Comparison of ENCODE assay signal across 7 cellular contexts in genomic region chr4:163166041-163166579, GRCh38. TPM values are rescaled to one million over a fixed set of nuclear protein-coding genes. Genes with fewer than 3 reads are reported as not detected.
DNase-seq lines count a peak whose midpoint lies in the region; ATAC-seq and TF ChIP-seq lines count a peak whose summit lies in the region.

No MANE protein-coding gene starts in this region.

- no peaks in the 10 kb centered on the region for H3K27me3 ChIP-seq in HCT116 (ENCODE audit: insufficient read depth, low read length)
- no peaks in the 10 kb centered on the region for H3K27me3 ChIP-seq in MM.1S (replicated peaks; ENCODE audit: insufficient read depth, low read length)
- H3K27me3 ChIP-seq in dorsolateral prefrontal cortex, result no peaks in the 10 kb centered on the region
- no peaks in the 10 kb centered on the region for H3K27me3 ChIP-seq in lung (ENCODE audit: control insufficient read depth, insufficient read depth)

- peak overlapping the region; percentile 92 for H3K4me2 ChIP-seq in HCT116 (ENCODE audit: low read length)
- H3K4me2 ChIP-seq in MM.1S (ENCODE audit: low read depth, low read length), result peak overlapping the region; percentile 72

- H3K27ac ChIP-seq in HCT116 (ENCODE audit: low read depth, low read length), result peak overlapping the region; percentile 47; the same call in 1 of the 2 replicates
- H3K27ac ChIP-seq in MM.1S (ENCODE audit: low read length), result peak overlapping the region; percentile 82
- peak overlapping the region; percentile 0 to 94 (median 77) for H3K27ac ChIP-seq in dorsolateral prefrontal cortex
- peak overlapping the region; percentile 90 to 98 for H3K27ac ChIP-seq in lung (ENCODE audit: low read depth in 1 of 2, low read length in 1 of 2)

- TSS peak; percentile 68 for BruUV-seq in HCT116 (replicated peaks; lab: Mats Ljungman, UMichigan)

- peak overlapping the region; percentile 87 for H3K4me3 Mint-ChIP-seq in activated CD4-positive, alpha-beta T cell treated with anti-CD3 and anti-CD28 coated beads, Interleukin-2, amount 10 ng/mL, durations not matched to agents 7 days and 5 days

- peak overlapping the region; percentile 99 for H3K27ac Mint-ChIP-seq in activated CD4-positive, alpha-beta T cell treated with anti-CD3 and anti-CD28 coated beads, Interleukin-2, amount 10 ng/mL, durations not matched to agents 7 days and 5 days

- peaks cover 27% of the 10 kb centered on the region for H3K36me3 Mint-ChIP-seq in activated CD4-positive, alpha-beta T cell treated with anti-CD3 and anti-CD28 coated beads, Interleukin-2, amount 10 ng/mL, durations not matched to agents 7 days and 5 days (ENCODE audit: low read depth)

- H2AFZ ChIP-seq in HCT116 (ENCODE audit: low read depth, low read length, poor library complexity, severe bottlenecking), result no peak overlapping the region
- H2AFZ ChIP-seq in MM.1S (ENCODE audit: low read length), result peak overlapping the region; percentile 95

- H3F3A ChIP-seq in MM.1S (ENCODE audit: insufficient read depth, low read length), result no peaks in the 10 kb centered on the region

- TF ChIP-seq CTCF in HCT116 (IDR thresholded peaks at IDR 0.05 in 2 of 3, conservative IDR thresholded peaks at IDR 0.05 in 1 of 3; ENCODE audit: borderline replicate concordance in 1 of 3, insufficient read depth in 1 of 3, low read depth in 2 of 3, low read length in 2 of 3) (no peak), MM.1S (IDR thresholded peaks at IDR 0.05; ENCODE audit: low read length) (no peak), dorsolateral prefrontal cortex (IDR thresholded peaks at IDR 0.05 in 54 of 56, conservative IDR thresholded peaks at IDR 0.05 in 2 of 56; ENCODE audit: low read depth in 1 of 56, partially characterized antibody in 56 of 56) (no peak), lung (IDR thresholded peaks at IDR 0.05; ENCODE audit: control extremely low read depth, extremely low read depth) (no peak)

- H3K9me3 Mint-ChIP-seq in activated CD4-positive, alpha-beta T cell treated with anti-CD3 and anti-CD28 coated beads, Interleukin-2, amount 10 ng/mL, durations not matched to agents 7 days and 5 days, result no peaks in the 10 kb centered on the region

- H3K9me3 ChIP-seq in HCT116 (ENCODE audit: control insufficient read depth in 1 of 2, insufficient read depth in 1 of 2, low read depth in 1 of 2, low read length in 2 of 2) (no peaks in the 10 kb centered on the region), MM.1S (replicated peaks; ENCODE audit: insufficient read depth, low read length) (no peaks in the 10 kb centered on the region), lung (ENCODE audit: control insufficient read depth in 2 of 2, insufficient read depth in 1 of 2, low read length in 1 of 2) (no peaks in the 10 kb centered on the region)

- CTCF ChIA-PET in HCT116 (lab: Charles Lee), result no interaction called here
- CTCF ChIA-PET in activated CD4-positive, alpha-beta T cell treated with anti-CD3 and anti-CD28 coated beads, Interleukin-2, amount 10 ng/mL, durations not matched to agents 7 days and 5 days (lab: Charles Lee), result no interaction called here

- H3K27me3 Mint-ChIP-seq in activated CD4-positive, alpha-beta T cell treated with anti-CD3 and anti-CD28 coated beads, Interleukin-2, amount 10 ng/mL, durations not matched to agents 7 days and 5 days, result no peaks in the 10 kb centered on the region

- intact Hi-C loops in HCT116 (cut with micrococcal nuclease) (loop anchor here (5.0 kb wide), 1 partner anchor 326 kb away; the partner anchor contains the start of gene TMA16), dorsolateral prefrontal cortex (cut with DNase I) (loop anchor here (5.0 to 10.0 kb wide), 2 partner anchors 166 to 169 kb away; partner anchors contain the start of gene NPY1R (in 2 of the 2))

- H3K79me2 ChIP-seq in HCT116 (ENCODE audit: insufficient read depth, low read length) (peaks cover 57% of the 10 kb centered on the region), MM.1S (ENCODE audit: low read length) (peaks cover 49% of the 10 kb centered on the region)

- H3K9me2 ChIP-seq in HCT116 (ENCODE audit: insufficient read depth) (no peaks in the 10 kb centered on the region), MM.1S (replicated peaks; ENCODE audit: insufficient read depth, low read length) (no peaks in the 10 kb centered on the region)

- ATAC-seq in GM18498 (IDR thresholded peaks at IDR 0.05; ENCODE audit: unreplicated experiment), result peak; percentile 67
- ATAC-seq in HCT116, result peak; percentile 59
- ATAC-seq in lung (ENCODE audit: insufficient read depth, low FRiP score), result peak; percentile 70

- H4K20me1 ChIP-seq in HCT116 (ENCODE audit: insufficient read depth), result peaks cover 14% of the 10 kb centered on the region; the same call in 1 of the 2 replicates
- no peaks in the 10 kb centered on the region for H4K20me1 ChIP-seq in MM.1S (ENCODE audit: insufficient read depth, low read length)

- POLR2A ChIA-PET in HCT116 (lab: Charles Lee), result interaction anchor here (1.0 kb wide), 1 partner anchor 328 kb away, joined by 3 read pairs; the partner anchor contains the start of gene TMA16
- POLR2A ChIA-PET in activated CD4-positive, alpha-beta T cell treated with anti-CD3 and anti-CD28 coated beads, Interleukin-2, amount 10 ng/mL, durations not matched to agents 7 days and 5 days (lab: Charles Lee), result no interaction called here

- WGBS in lung, 2 donors, result 0 to 1% methylated on average over 41 of the region's 41 CpGs

- H3K4me3 ChIP-seq in HCT116 (replicated peaks in 1 of 2; ENCODE audit: low read depth in 1 of 2, low read length in 2 of 2) (peak overlapping the region; percentile 79), MM.1S (ENCODE audit: low read length) (peak overlapping the region; percentile 88), dorsolateral prefrontal cortex (peak overlapping the region; percentile 58 to 97 (median 89)), lung (peak overlapping the region; percentile 95)

- H3K9ac ChIP-seq in HCT116 (ENCODE audit: low read length), result peak overlapping the region; percentile 90
- H3K9ac ChIP-seq in MM.1S (ENCODE audit: low read length), result peak overlapping the region; percentile 98

- DNase-seq in HCT116 (ENCODE audit: low read depth, low spot score) (no peak), MM.1S (peak; percentile 49), dorsolateral prefrontal cortex (peak in 8 of 10 donors; percentile 25 to 63 (median 35)), lung (ENCODE audit: low spot score) (peak; percentile 52)
- peak; percentile 65 for DNase-seq in activated CD4-positive, alpha-beta T cell treated with anti-CD3 and anti-CD28 coated beads, Interleukin-2, amount 10 ng/mL, durations not matched to agents 7 days and 5 days
- peak; percentile 17 to 36 (median 23) for DNase-seq in stimulated activated CD4-positive, alpha-beta T cell treated with anti-CD3 and anti-CD28 coated beads, TNF-alpha, amount 100 ng/mL, for 48 hours (ENCODE audit: low read depth in 3 of 3)

- no peak for TF ChIP-seq POLR2A in HCT116 (IDR thresholded peaks at IDR 0.05; ENCODE audit: borderline replicate concordance, extremely low read depth, insufficient read depth, insufficient read length)

- H3K36me3 ChIP-seq in HCT116 (ENCODE audit: control insufficient read depth in 1 of 2, insufficient read depth in 2 of 2, low read length in 2 of 2) (peaks cover 12 to 21% of the 10 kb centered on the region in 2 experiments), MM.1S (replicated peaks; ENCODE audit: insufficient read depth, low read length) (no peaks in the 10 kb centered on the region; the same call in 1 of the 2 replicates), lung (ENCODE audit: control insufficient read depth in 2 of 2, insufficient read depth in 2 of 2, low read length in 2 of 2) (peaks cover 3 to 6% of the 10 kb centered on the region in 2 donors)

- H3K4me1 ChIP-seq in HCT116 (ENCODE audit: control insufficient read depth in 1 of 2, insufficient read depth in 2 of 2, low read length in 2 of 2) (peaks cover 0 to 33% of the 10 kb centered on the region in 2 experiments; a peak in 2 of 4 replicates), MM.1S (ENCODE audit: low read length) (0 out of 2 replicates have a peak, but pooled peaks cover 8% of the 10 kb centered on the region), lung (ENCODE audit: control insufficient read depth in 2 of 2, insufficient read depth in 2 of 2, low read length in 2 of 2) (peaks cover 2 to 12% of the 10 kb centered on the region in 2 donors)

- RAD21 ChIA-PET in HCT116 (lab: Charles Lee; ENCODE audit: low non-redundant PET in 1 of 2, low total read pairs in 2 of 2, uncharacterized antibody in 2 of 2, unreplicated experiment in 2 of 2), result no interaction called here

- peaks cover 38% of the 10 kb centered on the region for H3K4me1 Mint-ChIP-seq in activated CD4-positive, alpha-beta T cell treated with anti-CD3 and anti-CD28 coated beads, Interleukin-2, amount 10 ng/mL, durations not matched to agents 7 days and 5 days

- no peak for TF ChIP-seq RAD21 in HCT116 (IDR thresholded peaks at IDR 0.05; ENCODE audit: low read depth)

TF ChIP-seq in HCT116, 20 proteins besides CTCF, POLR2A, EP300 and RAD21 (continues in another document):
- no peak; the same call in 1 of the 2 replicates for TF ChIP-seq JUND (IDR thresholded peaks at IDR 0.05)

RNA-seq across cellular contexts. Expression of gene NAF1, which starts 0.6 kb away (rescaled TPM):
- total RNA-seq in HCT116 (2021; ENCODE audit: unreplicated experiment) (39.1 TPM), dorsolateral prefrontal cortex (10 to 100 TPM; 17.7 to 38.0 (median 28.3) TPM), lung (10 to 100 TPM; 21.5 to 37.1 TPM)
- polyA plus RNA-seq in HCT116 (2012), result 6.3 and 8.3 TPM in 2 replicates
- 10 to 100 TPM; 15.7 to 16.0 TPM for total RNA-seq in activated CD4-positive, alpha-beta T cell treated with anti-CD3 and anti-CD28 coated beads, Interleukin-2, amount 10 ng/mL, durations not matched to agents 7 days and 5 days
- polyA plus RNA-seq in lung, result 1 to 10 TPM; 3.9 to 8.7 TPM
